Comparison of ENCODE assay signal across 8 cellular contexts in the genomic region with DNA sequence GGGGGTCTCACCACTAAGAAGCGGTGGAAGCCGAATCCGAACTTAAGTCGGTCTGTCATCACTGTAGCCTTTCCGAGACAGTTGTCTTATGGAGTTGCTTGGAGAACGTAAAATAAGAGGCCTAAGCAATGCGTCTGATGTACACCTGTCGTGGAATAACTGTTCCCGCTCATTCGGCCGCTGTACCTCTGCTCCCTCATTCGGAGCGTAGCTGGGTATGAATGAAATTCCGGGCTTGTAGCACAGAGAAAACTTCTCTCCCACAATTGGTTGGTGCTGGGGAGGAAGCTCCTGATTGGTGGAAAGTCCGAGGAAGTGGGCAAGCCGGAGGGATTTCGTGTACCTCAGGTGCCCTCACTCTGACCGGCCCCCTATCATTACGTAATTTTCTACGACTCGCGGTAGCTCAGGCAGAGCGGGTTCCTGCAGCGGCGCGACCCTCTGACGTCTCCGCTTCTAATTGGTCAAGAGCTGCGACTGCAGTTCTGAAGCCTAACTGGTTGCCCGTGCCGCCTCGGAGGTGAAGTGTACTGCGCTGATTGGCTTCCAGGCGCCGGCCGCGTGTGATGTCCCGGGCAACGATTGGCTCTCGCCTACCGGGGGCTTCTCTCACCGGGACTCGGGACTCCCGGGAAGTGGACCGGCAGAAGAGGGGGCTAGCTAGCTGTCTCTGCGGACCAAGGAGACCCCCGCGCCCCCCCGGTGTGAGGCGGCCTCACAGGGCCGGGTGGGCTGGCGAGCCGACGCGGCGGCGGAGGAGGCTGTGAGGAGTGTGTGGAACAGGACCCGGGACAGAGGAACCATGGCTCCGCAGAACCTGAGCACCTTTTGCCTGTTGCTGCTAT. TPM values are rescaled to one million over a fixed set of nuclear protein-coding genes. Genes with fewer than 3 reads are reported as not detected.
A peak's percentile ranks its signal among the peaks of the same experiment; 100 is the strongest.
DNase-seq lines count a peak whose midpoint lies in the region; ATAC-seq lines count a peak whose summit lies in the region.

A gene (plus strand): TSS at position 625 of the 845 bp plus-strand sequence. CDS start 178 bp downstream, at position 803.

- no peaks in the 10 kb centered on the region for H3K9me3 ChIP-seq in aorta (ENCODE audit: control insufficient read depth, low read length)

- H3K27me3 ChIP-seq in rectal smooth muscle tissue (ENCODE audit: control insufficient read depth, insufficient read depth, low read length) (no peaks in the 10 kb centered on the region), aorta (ENCODE audit: control insufficient read depth in 1 of 2, insufficient read depth in 2 of 2, low read length in 1 of 2) (no peaks in the 10 kb centered on the region)

- intact Hi-C loops in aorta (cut with DNase I) = loop anchor here in 1 of 2 donors (10.0 kb wide), 1 partner anchor 916 kb away; no protein-coding TSS in a partner anchor

- H3K27ac ChIP-seq in rectal smooth muscle tissue (ENCODE audit: low read depth, low read length) (peak within 1 kb of the TSS; percentile 87), aorta (ENCODE audit: low read depth in 1 of 2, low read length in 2 of 2) (peak within 1 kb of the TSS in 1 of 2 donors; percentile 71)

- H3K4me3 ChIP-seq in rectal smooth muscle tissue (ENCODE audit: low read length) (peak within 1 kb of the TSS; percentile 88), aorta (ENCODE audit: low read length in 2 of 2) (peak within 1 kb of the TSS; percentile 59 to 67)

- H3K4me1 ChIP-seq in rectal smooth muscle tissue (ENCODE audit: control insufficient read depth, insufficient read depth, low read length) (peaks cover 21% of the 10 kb centered on the region), aorta (ENCODE audit: control insufficient read depth in 1 of 2, insufficient read depth in 2 of 2, low read length in 2 of 2) (peaks cover 0 to 3% of the 10 kb centered on the region in 2 donors)

- peak; percentile 82 for ATAC-seq in GM18508 (IDR thresholded peaks at IDR 0.05; ENCODE audit: insufficient read depth, unreplicated experiment)
- peak; percentile 84 for ATAC-seq in HG03025 (IDR thresholded peaks at IDR 0.05; ENCODE audit: low FRiP score, unreplicated experiment)
- peak; percentile 97 for ATAC-seq in aorta (ENCODE audit: low FRiP score)

- H3K9ac ChIP-seq in rectal smooth muscle tissue (ENCODE audit: low read length) = peak within 1 kb of the TSS; percentile 75

- no peaks in the 10 kb centered on the region for H3K36me3 ChIP-seq in rectal smooth muscle tissue (ENCODE audit: control insufficient read depth, insufficient read depth, low read length)
- no peaks in the 10 kb centered on the region for H3K36me3 ChIP-seq in aorta (ENCODE audit: control insufficient read depth in 1 of 2, insufficient read depth in 2 of 2, low read length in 1 of 2)

- DNase-seq in NCI-H2081 (lab: John Stamatoyannopoulos, UW) (peak; percentile 100), T1000 (lab: John Stamatoyannopoulos, UW) (peak; percentile 98), astrocyte of the hippocampus (ENCODE audit: low read depth, low spot score) (peak; percentile 100), hepatic stellate cell (ENCODE audit: low spot score) (peak; percentile 99), aorta (peak; percentile 100)

- 0% methylated on average over 59 of the region's 59 CpGs for WGBS in aorta, 2 donors

RNA-seq across cellular contexts. Expression of the gene that starts here (rescaled TPM):
- 10 to 100 TPM; 35.0 to 47.0 TPM for total RNA-seq in aorta
- polyA plus RNA-seq in aorta = 10 to 100 TPM; 36.7 to 40.2 TPM
